Comparison of ENCODE assay signal across 1 cellular context in genomic region chr1:179586107-179586823, GRCh38.
TF ChIP-seq lines count a peak whose summit lies in the region.

No MANE protein-coding gene starts in this region.

TF ChIP-seq in HepG2, 621 proteins besides CTCF, POLR2A, EP300 and RAD21:
- no peak for TF ChIP-seq ZNF430 (CRISPR knock-in tag; IDR thresholded peaks at IDR 0.05)
- TF ChIP-seq POLR2AphosphoS5 (IDR thresholded peaks at IDR 0.05; ENCODE audit: low read depth, low read length), result no peak
- no peak for TF ChIP-seq ZNF280B (CRISPR knock-in tag; IDR thresholded peaks at IDR 0.05; ENCODE audit: borderline replicate concordance)
- TF ChIP-seq ZSCAN9 (CRISPR knock-in tag; IDR thresholded peaks at IDR 0.05; ENCODE audit: borderline replicate concordance), result no peak
- no peak for TF ChIP-seq TARDBP (CRISPR knock-in tag; IDR thresholded peaks at IDR 0.05)
- no peak for TF ChIP-seq ZNF570 (CRISPR knock-in tag; IDR thresholded peaks at IDR 0.05; ENCODE audit: borderline replicate concordance)
- no peak for TF ChIP-seq LRRFIP1 (CRISPR knock-in tag; conservative IDR thresholded peaks at IDR 0.05)
- TF ChIP-seq KLF12 (CRISPR knock-in tag; IDR thresholded peaks at IDR 0.05; ENCODE audit: borderline replicate concordance), result no peak
- no peak for TF ChIP-seq MATR3 (CRISPR knock-in tag; IDR thresholded peaks at IDR 0.05)
- no peak for TF ChIP-seq RNF219 (CRISPR knock-in tag; IDR thresholded peaks at IDR 0.05)
- TF ChIP-seq ZNF101 (CRISPR knock-in tag; IDR thresholded peaks at IDR 0.05; ENCODE audit: borderline replicate concordance, low read depth), result no peak
- no peak for TF ChIP-seq GPN1 (CRISPR knock-in tag; IDR thresholded peaks at IDR 0.05; ENCODE audit: borderline replicate concordance)
- TF ChIP-seq ZFYVE20 (CRISPR knock-in tag; IDR thresholded peaks at IDR 0.05; ENCODE audit: borderline replicate concordance, low read depth), result no peak
- no peak for TF ChIP-seq FOSL2 (CRISPR knock-in tag; IDR thresholded peaks at IDR 0.05)
- TF ChIP-seq SOX6 (IDR thresholded peaks at IDR 0.05), result no peak
- TF ChIP-seq SOX6 (CRISPR knock-in tag; IDR thresholded peaks at IDR 0.05), result no peak
- no peak for TF ChIP-seq ERF (CRISPR knock-in tag; IDR thresholded peaks at IDR 0.05)
- TF ChIP-seq ZNF20 (CRISPR knock-in tag; IDR thresholded peaks at IDR 0.05), result no peak
- TF ChIP-seq KIAA2018 (CRISPR knock-in tag; IDR thresholded peaks at IDR 0.05; ENCODE audit: borderline replicate concordance), result no peak
- no peak for TF ChIP-seq MBD4 (IDR thresholded peaks at IDR 0.05; ENCODE audit: borderline replicate concordance, low read length)
- no peak for TF ChIP-seq ZNF562 (CRISPR knock-in tag; IDR thresholded peaks at IDR 0.05; ENCODE audit: borderline replicate concordance)
